Comparison of ENCODE assay signal across 37 cellular contexts in the genomic region with DNA sequence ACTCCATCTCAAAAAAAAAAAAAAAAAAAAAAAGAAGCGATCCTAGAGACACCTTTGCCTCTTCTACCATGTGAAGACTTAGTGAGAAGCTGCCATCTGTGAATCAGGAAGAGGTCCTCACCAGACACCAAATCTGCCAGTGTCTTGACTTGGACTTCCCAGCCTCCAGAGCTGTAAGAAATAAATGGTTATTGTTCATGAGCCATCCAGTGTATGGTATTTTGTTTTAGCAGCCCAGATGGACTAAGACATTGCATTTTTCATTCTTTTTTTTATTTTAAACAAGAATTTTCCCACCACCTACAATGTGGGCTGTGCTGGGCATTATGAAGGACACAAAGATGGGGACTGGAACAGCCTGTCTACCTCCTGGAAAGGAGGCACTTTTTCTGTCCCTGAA. TPM values are rescaled to one million over a fixed set of nuclear protein-coding genes. Genes with fewer than 3 reads are reported as not detected.
"Had no signal": no experiment of that assay in that cellular context is flagged by ENCODE, and none has a peak within 500 bp of the region (broad histone marks: within the 10 kb centered on the region; RNA-seq: fewer than 3 reads in every experiment).

No MANE protein-coding gene starts in this region.

- H3K4me3 ChIP-seq: MG63 had no signal

- H3K9me3 ChIP-seq: MG63 had no signal

- DNase-seq: Karpas-422, Kasumi-1, MG63, MM.1S, MV-4-11, NCI-H1048, NCI-H1092, NCI-H1092 treated with DMSO at 0.1 percent for 48 hours, NCI-H1105, NCI-H1105 treated with DMSO at 0.1 percent for 48 hours, NCI-H1417, NCI-H1417 treated with DMSO at 0.1 percent for 48 hours, NCI-H1436, NCI-H1436 treated with DMSO at 0.1 percent for 48 hours, NCI-H146, NCI-H1694, NCI-H1694 treated with DMSO at 0.1 percent for 48 hours, NCI-H187, NCI-H187 treated with DMSO at 0.1 percent for 48 hours, NCI-H1930, NCI-H2029, NCI-H2029 treated with DMSO at 0.1 percent for 48 hours, NCI-H2081, NCI-H2081 treated with DMSO at 0.1 percent for 48 hours, NCI-H2107, NCI-H2171, NCI-H2171 treated with DMSO at 0.1 percent for 48 hours, NCI-H2227 treated with DMSO at 0.1 percent for 48 hours, NCI-H226, NCI-H345, NCI-H446, NCI-H446 treated with DMSO at 0.1 percent for 48 hours, NCI-H510A, NCI-H510A treated with DMSO at 0.1 percent for 48 hours had no signal

- H3K36me3 ChIP-seq: MG63 had no signal

- H3K27me3 ChIP-seq: MG63 had no signal

RNA-seq across cellular contexts. Expression of a gene that starts 40.5 kb away (rescaled TPM):
- total RNA-seq: M059J, MCF 10A, NCI-H460 had no signal
